1 cellular context compared by ENCODE assay signal in genomic region chr17:75152971-75153853, GRCh38.
TF ChIP-seq lines count a peak whose summit lies in the region.

No MANE protein-coding gene starts in this region.

TF ChIP-seq in HepG2, 621 proteins besides CTCF, POLR2A, EP300 and RAD21 (continues in another document):
- TF ChIP-seq SAP130 (CRISPR knock-in tag; IDR thresholded peaks at IDR 0.05; ENCODE audit: low read depth) (peak; percentile 75), KLF16 (CRISPR knock-in tag; IDR thresholded peaks at IDR 0.05) (peak in 1 of 2 experiments; percentile 34; a peak in 1 of 4 replicates), MLLT10 (CRISPR knock-in tag; IDR thresholded peaks at IDR 0.05) (no peak), KIAA2018 (CRISPR knock-in tag; IDR thresholded peaks at IDR 0.05; ENCODE audit: borderline replicate concordance) (no peak), PCBP2 (optimal IDR thresholded peaks at IDR 0.05; ENCODE audit: low read depth, low read length, poor library complexity, severe bottlenecking) (no peak), YEATS2 (CRISPR knock-in tag; IDR thresholded peaks at IDR 0.05; ENCODE audit: borderline replicate concordance) (peak; percentile 9), KLF12 (CRISPR knock-in tag; IDR thresholded peaks at IDR 0.05; ENCODE audit: borderline replicate concordance) (peak; percentile 15; the same call in 1 of the 2 replicates), ZNF335 (CRISPR knock-in tag; IDR thresholded peaks at IDR 0.05) (peak; percentile 51; the same call in 1 of the 2 replicates), ZFP62 (CRISPR knock-in tag; IDR thresholded peaks at IDR 0.05) (no peak), ZNF550 (CRISPR knock-in tag; IDR thresholded peaks at IDR 0.05; ENCODE audit: borderline replicate concordance) (no peak; the same call in 1 of the 2 replicates), MEIS1 (CRISPR knock-in tag; IDR thresholded peaks at IDR 0.05; ENCODE audit: borderline replicate concordance) (no peak; the same call in 1 of the 2 replicates), ZNF354B (CRISPR knock-in tag; IDR thresholded peaks at IDR 0.05) (0 out of 2 replicates have a peak, but pooled peaks have one; percentile 6), ZSCAN20 (CRISPR knock-in tag; IDR thresholded peaks at IDR 0.05; ENCODE audit: borderline replicate concordance) (0 out of 2 replicates have a peak, but pooled peaks have one; percentile 10), TEAD3 (CRISPR knock-in tag; optimal IDR thresholded peaks at IDR 0.05; ENCODE audit: borderline replicate concordance) (no peak), ZEB1 (IDR thresholded peaks at IDR 0.05; ENCODE audit: insufficient replicate concordance, low read depth) (peak; percentile 60), ZNF382 (CRISPR knock-in tag; IDR thresholded peaks at IDR 0.05; ENCODE audit: borderline replicate concordance) (no peak), RARA (CRISPR knock-in tag; IDR thresholded peaks at IDR 0.05) (0 out of 2 replicates have a peak, but pooled peaks have one; percentile 9), SOX6 (IDR thresholded peaks at IDR 0.05) (no peak), SOX6 (CRISPR knock-in tag; IDR thresholded peaks at IDR 0.05) (peak; percentile 37; the same call in 1 of the 2 replicates), ZNF225 (CRISPR knock-in tag; IDR thresholded peaks at IDR 0.05) (0 out of 2 replicates have a peak, but pooled peaks have one; percentile 47), RBM22 (optimal IDR thresholded peaks at IDR 0.05; ENCODE audit: low read length) (peak; percentile 48), ZBTB7A (CRISPR knock-in tag; IDR thresholded peaks at IDR 0.05) (0 out of 2 replicates have a peak, but pooled peaks have one; percentile 38), HMGXB4 (CRISPR knock-in tag; IDR thresholded peaks at IDR 0.05; ENCODE audit: borderline replicate concordance in 1 of 2, low read depth in 1 of 2) (peak in 1 of 2 experiments; percentile 38; a peak in 2 of 4 replicates), HIVEP1 (CRISPR knock-in tag; IDR thresholded peaks at IDR 0.05) (peak; percentile 44; the same call in 1 of the 2 replicates), ZNF543 (CRISPR knock-in tag; IDR thresholded peaks at IDR 0.05) (no peak), NBN (conservative IDR thresholded peaks at IDR 0.05) (no peak), MXI1 (IDR thresholded peaks at IDR 0.05; ENCODE audit: borderline replicate concordance, low read depth, low read length) (0 out of 3 replicates have a peak, but pooled peaks have one; percentile 15), RELA (CRISPR knock-in tag; IDR thresholded peaks at IDR 0.05) (no peak), HDAC2 (CRISPR knock-in tag; IDR thresholded peaks at IDR 0.05) (peak; percentile 37; the same call in 1 of the 2 replicates), ZNF558 (CRISPR knock-in tag; IDR thresholded peaks at IDR 0.05; ENCODE audit: borderline replicate concordance) (no peak), RBFOX2 (IDR thresholded peaks at IDR 0.05; ENCODE audit: low read depth, low read length) (0 out of 2 replicates have a peak, but pooled peaks have one; percentile 28), ARNTL (CRISPR knock-in tag; IDR thresholded peaks at IDR 0.05) (no peak), ZZZ3 (CRISPR knock-in tag; IDR thresholded peaks at IDR 0.05; ENCODE audit: borderline replicate concordance) (0 out of 2 replicates have a peak, but pooled peaks have one; percentile 45), KAT8 (CRISPR knock-in tag; IDR thresholded peaks at IDR 0.05) (peak; percentile 42; the same call in 1 of the 2 replicates), MLX (CRISPR knock-in tag; IDR thresholded peaks at IDR 0.05) (no peak)
- TF ChIP-seq, protein P1, sequence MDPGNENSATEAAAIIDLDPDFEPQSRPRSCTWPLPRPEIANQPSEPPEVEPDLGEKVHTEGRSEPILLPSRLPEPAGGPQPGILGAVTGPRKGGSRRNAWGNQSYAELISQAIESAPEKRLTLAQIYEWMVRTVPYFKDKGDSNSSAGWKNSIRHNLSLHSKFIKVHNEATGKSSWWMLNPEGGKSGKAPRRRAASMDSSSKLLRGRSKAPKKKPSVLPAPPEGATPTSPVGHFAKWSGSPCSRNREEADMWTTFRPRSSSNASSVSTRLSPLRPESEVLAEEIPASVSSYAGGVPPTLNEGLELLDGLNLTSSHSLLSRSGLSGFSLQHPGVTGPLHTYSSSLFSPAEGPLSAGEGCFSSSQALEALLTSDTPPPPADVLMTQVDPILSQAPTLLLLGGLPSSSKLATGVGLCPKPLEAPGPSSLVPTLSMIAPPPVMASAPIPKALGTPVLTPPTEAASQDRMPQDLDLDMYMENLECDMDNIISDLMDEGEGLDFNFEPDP (CRISPR knock-in tag; conservative IDR thresholded peaks at IDR 0.05): no peak
- TF ChIP-seq, protein P2, sequence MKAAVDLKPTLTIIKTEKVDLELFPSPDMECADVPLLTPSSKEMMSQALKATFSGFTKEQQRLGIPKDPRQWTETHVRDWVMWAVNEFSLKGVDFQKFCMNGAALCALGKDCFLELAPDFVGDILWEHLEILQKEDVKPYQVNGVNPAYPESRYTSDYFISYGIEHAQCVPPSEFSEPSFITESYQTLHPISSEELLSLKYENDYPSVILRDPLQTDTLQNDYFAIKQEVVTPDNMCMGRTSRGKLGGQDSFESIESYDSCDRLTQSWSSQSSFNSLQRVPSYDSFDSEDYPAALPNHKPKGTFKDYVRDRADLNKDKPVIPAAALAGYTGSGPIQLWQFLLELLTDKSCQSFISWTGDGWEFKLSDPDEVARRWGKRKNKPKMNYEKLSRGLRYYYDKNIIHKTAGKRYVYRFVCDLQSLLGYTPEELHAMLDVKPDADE (CRISPR knock-in tag; IDR thresholded peaks at IDR 0.05): no peak
- TF ChIP-seq, protein P3, sequence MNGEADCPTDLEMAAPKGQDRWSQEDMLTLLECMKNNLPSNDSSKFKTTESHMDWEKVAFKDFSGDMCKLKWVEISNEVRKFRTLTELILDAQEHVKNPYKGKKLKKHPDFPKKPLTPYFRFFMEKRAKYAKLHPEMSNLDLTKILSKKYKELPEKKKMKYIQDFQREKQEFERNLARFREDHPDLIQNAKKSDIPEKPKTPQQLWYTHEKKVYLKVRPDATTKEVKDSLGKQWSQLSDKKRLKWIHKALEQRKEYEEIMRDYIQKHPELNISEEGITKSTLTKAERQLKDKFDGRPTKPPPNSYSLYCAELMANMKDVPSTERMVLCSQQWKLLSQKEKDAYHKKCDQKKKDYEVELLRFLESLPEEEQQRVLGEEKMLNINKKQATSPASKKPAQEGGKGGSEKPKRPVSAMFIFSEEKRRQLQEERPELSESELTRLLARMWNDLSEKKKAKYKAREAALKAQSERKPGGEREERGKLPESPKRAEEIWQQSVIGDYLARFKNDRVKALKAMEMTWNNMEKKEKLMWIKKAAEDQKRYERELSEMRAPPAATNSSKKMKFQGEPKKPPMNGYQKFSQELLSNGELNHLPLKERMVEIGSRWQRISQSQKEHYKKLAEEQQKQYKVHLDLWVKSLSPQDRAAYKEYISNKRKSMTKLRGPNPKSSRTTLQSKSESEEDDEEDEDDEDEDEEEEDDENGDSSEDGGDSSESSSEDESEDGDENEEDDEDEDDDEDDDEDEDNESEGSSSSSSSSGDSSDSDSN (CRISPR knock-in tag; IDR thresholded peaks at IDR 0.05): peak; percentile 5; the same call in 1 of the 2 replicates
- TF ChIP-seq, protein P4, sequence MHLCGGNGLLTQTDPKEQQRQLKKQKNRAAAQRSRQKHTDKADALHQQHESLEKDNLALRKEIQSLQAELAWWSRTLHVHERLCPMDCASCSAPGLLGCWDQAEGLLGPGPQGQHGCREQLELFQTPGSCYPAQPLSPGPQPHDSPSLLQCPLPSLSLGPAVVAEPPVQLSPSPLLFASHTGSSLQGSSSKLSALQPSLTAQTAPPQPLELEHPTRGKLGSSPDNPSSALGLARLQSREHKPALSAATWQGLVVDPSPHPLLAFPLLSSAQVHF (CRISPR knock-in tag; IDR thresholded peaks at IDR 0.05): no peak
- TF ChIP-seq, protein P5, sequence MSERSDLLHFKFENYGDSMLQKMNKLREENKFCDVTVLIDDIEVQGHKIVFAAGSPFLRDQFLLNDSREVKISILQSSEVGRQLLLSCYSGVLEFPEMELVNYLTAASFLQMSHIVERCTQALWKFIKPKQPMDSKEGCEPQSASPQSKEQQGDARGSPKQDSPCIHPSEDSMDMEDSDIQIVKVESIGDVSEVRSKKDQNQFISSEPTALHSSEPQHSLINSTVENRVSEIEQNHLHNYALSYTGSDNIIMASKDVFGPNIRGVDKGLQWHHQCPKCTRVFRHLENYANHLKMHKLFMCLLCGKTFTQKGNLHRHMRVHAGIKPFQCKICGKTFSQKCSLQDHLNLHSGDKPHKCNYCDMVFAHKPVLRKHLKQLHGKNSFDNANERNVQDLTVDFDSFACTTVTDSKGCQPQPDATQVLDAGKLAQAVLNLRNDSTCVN (CRISPR knock-in tag; IDR thresholded peaks at IDR 0.05; ENCODE audit: borderline replicate concordance): no peak
- TF ChIP-seq, protein P6, sequence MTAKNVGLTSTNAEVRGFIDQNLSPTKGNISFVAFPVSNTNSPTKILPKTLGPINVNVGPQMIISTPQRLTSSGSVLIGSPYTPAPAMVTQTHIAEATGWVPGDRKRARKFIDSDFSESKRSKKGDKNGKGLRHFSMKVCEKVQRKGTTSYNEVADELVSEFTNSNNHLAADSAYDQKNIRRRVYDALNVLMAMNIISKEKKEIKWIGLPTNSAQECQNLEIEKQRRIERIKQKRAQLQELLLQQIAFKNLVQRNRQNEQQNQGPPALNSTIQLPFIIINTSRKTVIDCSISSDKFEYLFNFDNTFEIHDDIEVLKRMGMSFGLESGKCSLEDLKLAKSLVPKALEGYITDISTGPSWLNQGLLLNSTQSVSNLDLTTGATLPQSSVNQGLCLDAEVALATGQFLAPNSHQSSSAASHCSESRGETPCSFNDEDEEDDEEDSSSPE (CRISPR knock-in tag; IDR thresholded peaks at IDR 0.05): no peak
